ENCODE assay signal across 9 cellular contexts in genomic region chr2:166520604-166521003, GRCh38. TPM values are rescaled to one million over a fixed set of nuclear protein-coding genes. Genes with fewer than 3 reads are reported as not detected.
"Had no signal": no experiment of that assay in that cellular context is flagged by ENCODE, and none has a peak within 500 bp of the region (broad histone marks: within the 10 kb centered on the region; RNA-seq: fewer than 3 reads in every experiment).

No MANE protein-coding gene starts in this region.

- DNase-seq: KBM-7, KG1 had no signal

- H3K27ac ChIP-seq: HL-60, KMS-11 had no signal

- FAIRE-seq: HTR-8/SVneo, K562 had no signal

- ATAC-seq: K562 had no signal

- H3K9ac ChIP-seq: KMS-11 had no signal

- H3K4me3 ChIP-seq: K562 had no signal

- H3K4me2 ChIP-seq: KMS-11 had no signal

RNA-seq across cellular contexts. Expression of gene SCN7A, which starts 26.6 kb away (rescaled TPM):
- total RNA-seq: HT-29, HT1080 had no signal
- polyA plus RNA-seq: IgD-negative memory B cell had no signal
